Comparison of ENCODE assay signal across 9 cellular contexts in the genomic region with DNA sequence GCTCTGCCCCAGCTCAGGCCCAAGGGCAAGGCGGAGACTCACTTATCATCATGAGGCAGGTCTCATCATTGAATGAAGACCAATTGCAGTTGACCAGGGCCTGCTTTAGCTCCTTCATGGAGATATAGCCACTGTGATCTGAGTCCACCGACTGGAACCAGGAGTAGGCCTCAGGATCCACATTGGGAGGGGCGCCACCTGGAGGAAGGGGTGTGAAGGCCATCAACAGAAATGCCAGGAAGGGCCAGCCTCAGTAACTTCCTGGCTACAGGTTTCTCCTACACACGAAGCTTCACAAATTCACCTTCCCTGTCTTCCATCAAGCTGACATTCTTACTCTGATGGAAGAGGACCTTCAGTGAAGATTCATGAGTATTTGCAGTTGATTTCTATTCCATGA. TPM values are rescaled to one million over a fixed set of nuclear protein-coding genes. Genes with fewer than 3 reads are reported as not detected.
DNase-seq lines count a peak whose midpoint lies in the region; ATAC-seq and TF ChIP-seq lines count a peak whose summit lies in the region.
"Had no signal": no experiment of that assay in that cellular context is flagged by ENCODE, and none has a peak within 500 bp of the region (broad histone marks: within the 10 kb centered on the region; RNA-seq: fewer than 3 reads in every experiment).

No MANE protein-coding gene starts in this region.

- H2AFZ ChIP-seq in OCI-LY7 (ENCODE audit: low read length) = no peak overlapping the region

- peak; percentile 70 for DNase-seq in activated effector memory CD4-positive, alpha-beta T cell treated with anti-CD3 and anti-CD28 coated beads, Interleukin-2, amount 50 U/mL, for 16 hours
- DNase-seq in activated effector memory CD4-positive, alpha-beta T cell treated with Interleukin-2 at 50 U/mL for 16 hours = no peak
- peak; percentile 35 for DNase-seq in OCI-LY7 (ENCODE audit: low spot score)
- DNase-seq in esophagus squamous epithelium (lab: John Stamatoyannopoulos, UW) = no peak
- DNase-seq in stimulated activated naive CD8-positive, alpha-beta T cell treated with anti-CD3 and anti-CD28 coated beads, Interleukin-15, Interleukin-2, amounts not matched to agents 100 U/mL and 50 U/mL, for 24 hours = peak; percentile 54
- no peak for DNase-seq in amniotic stem cell (lab: John Stamatoyannopoulos, UW)
- DNase-seq in coronary artery (ENCODE audit: low spot score) = no peak

- H4K20me1 ChIP-seq in OCI-LY7 (ENCODE audit: insufficient read depth, low read length) = no peaks in the 10 kb centered on the region

- H3K4me2 ChIP-seq in OCI-LY7 (ENCODE audit: low read length) = no peak overlapping the region

- POLR2A ChIA-PET in OCI-LY7 (lab: Charles Lee) = interaction anchor here (0.7 kb wide), 1 partner anchor 19 kb away, joined by 3 read pairs; no protein-coding TSS in a partner anchor

- no peaks in the 10 kb centered on the region for H3K9me2 ChIP-seq in OCI-LY7 (ENCODE audit: insufficient read depth, low read length)

- TF ChIP-seq POLR2A in esophagus squamous epithelium (IDR thresholded peaks at IDR 0.05) = no peak

- H3K4me3 ChIP-seq in OCI-LY7 (ENCODE audit: low read depth, low read length, poor library complexity, severe bottlenecking) (no peak overlapping the region), esophagus squamous epithelium (no peak overlapping the region), coronary artery (no peak overlapping the region)

- H3K27me3 ChIP-seq in esophagus squamous epithelium = no peaks in the 10 kb centered on the region

- peaks cover 66% of the 10 kb centered on the region for H3K36me3 ChIP-seq in OCI-LY7 (ENCODE audit: insufficient read depth, low read length)
- peaks cover 19 to 75% (median 35%) of the 10 kb centered on the region in 3 donors for H3K36me3 ChIP-seq in esophagus squamous epithelium

- no peaks in the 10 kb centered on the region for H3K9me3 ChIP-seq in OCI-LY7 (ENCODE audit: low read length)
- H3K9me3 ChIP-seq in esophagus squamous epithelium = no peaks in the 10 kb centered on the region

- no peaks in the 10 kb centered on the region for H3K4me1 ChIP-seq in OCI-LY7 (ENCODE audit: insufficient read depth, low read length, poor library complexity, severe bottlenecking)
- peaks cover 8 to 43% (median 10%) of the 10 kb centered on the region in 3 donors for H3K4me1 ChIP-seq in esophagus squamous epithelium

- BruUV-seq in OCI-LY7 (replicated peaks; lab: Mats Ljungman, UMichigan) = no TSS peak

- intact Hi-C loops in OCI-LY7 (cut with micrococcal nuclease; ENCODE audit: unreplicated experiment) (no loop called here), esophagus squamous epithelium (cut with DNase I) (no loop called here)

- peak; percentile 77 for TF ChIP-seq CTCF in OCI-LY7 (conservative IDR thresholded peaks at IDR 0.05; ENCODE audit: low read length)
- TF ChIP-seq CTCF in esophagus squamous epithelium (IDR thresholded peaks at IDR 0.05) = peak in 4 of 6 experiments; percentile 11 to 47 (median 22)
- TF ChIP-seq CTCF in coronary artery (IDR thresholded peaks at IDR 0.05) = no peak

- no peaks in the 10 kb centered on the region for H3K79me2 ChIP-seq in OCI-LY7 (ENCODE audit: insufficient read depth, low read depth, low read length)

- CTCF ChIA-PET in OCI-LY7 (lab: Charles Lee; ENCODE audit: unreplicated experiment) = no interaction called here

- 58 to 70% methylated on average over 3 to 4 of the region's 4 CpGs for WGBS in esophagus squamous epithelium, 2 donors

- H3K27ac ChIP-seq in OCI-LY7 (ENCODE audit: low read depth, low read length, poor library complexity, severe bottlenecking) (no peak overlapping the region), esophagus squamous epithelium (no peak overlapping the region), coronary artery (no peak overlapping the region)

- ATAC-seq in stimulated activated naive CD8-positive, alpha-beta T cell treated with anti-CD3 and anti-CD28 coated beads, Interleukin-15, Interleukin-2, amounts not matched to agents 100 U/mL and 50 U/mL, for 24 hours = no peak
- no peak for ATAC-seq in GM18861 (IDR thresholded peaks at IDR 0.05; ENCODE audit: unreplicated experiment)
- ATAC-seq: stimulated activated naive CD8-positive, alpha-beta T cell treated with anti-CD3 and anti-CD28 coated beads, Interleukin-15, amount 100 ng/mL, for 72 hours had no signal

RNA-seq across cellular contexts. Expression of gene PEF1, which starts 11.6 kb away (rescaled TPM):
- total RNA-seq in OCI-LY7 (2014; rRNA removed; shearing (Covaris generic)) = 67.7 and 89.7 TPM in 2 replicates
- total RNA-seq in OCI-LY7 (2022) = 54.6 and 56.1 TPM in 2 replicates
- 10 to 100 TPM; 59.1 to 69.8 (median 63.6) TPM for total RNA-seq in esophagus squamous epithelium

RNA-seq across cellular contexts. Expression of gene HCRTR1, which starts 15.6 kb away (rescaled TPM):
- not detected in 2 replicates for total RNA-seq in OCI-LY7 (2014; rRNA removed; shearing (Covaris generic))
- not detected in 2 replicates for total RNA-seq in OCI-LY7 (2022)
- under 1 TPM in 1 of 4 donors, not detected in 3; 0.22 TPM for total RNA-seq in esophagus squamous epithelium

RNA-seq across cellular contexts. Expression of gene TINAGL1, which starts 56.8 kb away (rescaled TPM):
- not detected in 2 replicates for total RNA-seq in OCI-LY7 (2014; rRNA removed; shearing (Covaris generic))
- 0.17 TPM in 1 of 2 replicates, not detected in the other for total RNA-seq in OCI-LY7 (2022)
- 10 to 100 TPM; 24.5 to 56.4 (median 44.6) TPM for total RNA-seq in esophagus squamous epithelium

Comparison
In these comparisons a context has a peak if more than half of its experiments do, and no peak if none do; other contexts are left out.
1. DNase-seq: peak in activated effector memory CD4-positive, alpha-beta T cell treated with anti-CD3 and anti-CD28 coated beads, Interleukin-2, amount 50 U/mL, for 16 hours (single experiment), OCI-LY7 (single experiment) and stimulated activated naive CD8-positive, alpha-beta T cell treated with anti-CD3 and anti-CD28 coated beads, Interleukin-15, Interleukin-2, amounts not matched to agents 100 U/mL and 50 U/mL, for 24 hours (single experiment); none in activated effector memory CD4-positive, alpha-beta T cell treated with Interleukin-2 at 50 U/mL for 16 hours (single experiment), esophagus squamous epithelium (single experiment), amniotic stem cell (single experiment) and coronary artery (single experiment).
2. RNA of gene TINAGL1, which starts 56.8 kb away (total RNA-seq): 24.5 to 56.4 TPM in esophagus squamous epithelium; 0.17 TPM in OCI-LY7; every median in the first group is over 10 times any median in the second.